9 cellular contexts compared by ENCODE assay signal in the genomic region with DNA sequence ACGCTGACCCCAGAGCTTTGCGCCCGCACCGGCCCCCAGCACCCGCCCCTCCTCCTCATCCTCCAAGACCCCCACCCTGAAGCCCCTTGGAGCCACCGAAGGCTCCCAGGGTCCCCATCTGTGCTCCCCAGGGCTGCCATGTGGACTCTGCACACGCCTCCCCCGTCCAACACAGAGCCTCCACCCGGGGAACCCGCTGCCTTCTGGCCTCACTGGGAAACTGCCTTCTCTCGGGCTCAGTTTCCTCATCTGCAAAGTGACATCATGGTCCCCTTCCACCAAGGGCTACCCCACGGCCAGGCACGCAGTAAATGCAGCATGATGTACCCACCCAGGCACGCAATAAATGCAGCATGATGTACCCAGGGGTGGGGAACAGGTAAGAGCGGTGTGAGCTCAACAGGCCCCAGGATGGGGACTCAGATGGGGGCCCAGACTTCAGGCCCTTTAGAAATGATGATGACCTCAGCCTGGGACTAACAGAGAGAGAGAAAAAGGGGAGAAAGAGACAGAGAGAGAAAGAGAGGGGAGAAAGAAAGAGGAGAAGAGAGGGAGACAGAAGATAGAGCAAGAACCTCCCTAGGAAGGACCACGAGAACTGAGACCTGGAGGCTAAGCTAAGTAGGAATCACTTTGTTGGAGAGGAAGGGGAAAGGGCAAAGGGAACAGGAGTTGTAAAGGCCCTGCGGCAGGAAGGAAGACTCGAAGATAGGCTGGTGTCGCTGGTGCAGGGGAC. TPM values are rescaled to one million over a fixed set of nuclear protein-coding genes. Genes with fewer than 3 reads are reported as not detected.
DNase-seq lines count a peak whose midpoint lies in the region; ATAC-seq, FAIRE-seq and TF ChIP-seq lines count a peak whose summit lies in the region.
"Had no signal": no experiment of that assay in that cellular context is flagged by ENCODE, and none has a peak within 500 bp of the region (broad histone marks: within the 10 kb centered on the region; RNA-seq: fewer than 3 reads in every experiment).

No MANE protein-coding gene starts in this region.

- no peak for TF ChIP-seq POLR2A in K562 (conservative IDR thresholded peaks at IDR 0.05)

- peak overlapping the region; percentile 23; the same call in 1 of the 2 replicates for H2AFZ ChIP-seq in K562 (ENCODE audit: low read depth, low read length)

- peaks cover 21% of the 10 kb centered on the region for H3K4me1 Mint-ChIP-seq in activated naive CD4-positive, alpha-beta T cell treated with anti-CD3 and anti-CD28 coated beads, Interleukin-2, amount 50 U/mL, for 24 hours

- H3K36me3 ChIP-seq in K562 (ENCODE audit: control insufficient read depth, insufficient read depth, low read length), result no peaks in the 10 kb centered on the region
- no peaks in the 10 kb centered on the region for H3K36me3 ChIP-seq in mucosa of rectum (ENCODE audit: control insufficient read depth in 2 of 2, insufficient read depth in 2 of 2, low read length in 2 of 2)
- H3K36me3 ChIP-seq in tibial artery, result no peaks in the 10 kb centered on the region

- peaks cover 38% of the 10 kb centered on the region for H3K79me2 ChIP-seq in K562 (ENCODE audit: control insufficient read depth, insufficient read depth, low read length)

- no TSS peak for BruUV-seq in K562 (replicated peaks; lab: Mats Ljungman, UMichigan)

- in situ Hi-C loops in K562 (cut with MboI), result no loop called here

- TF ChIP-seq EP300 in K562 (IDR thresholded peaks at IDR 0.05; ENCODE audit: low read length), result no peak

- H3K9me3 ChIP-seq in K562 (replicated peaks; ENCODE audit: control insufficient read depth, insufficient read depth, low read depth, low read length), result no peaks in the 10 kb centered on the region
- no peaks in the 10 kb centered on the region for H3K9me3 ChIP-seq in mucosa of rectum (ENCODE audit: control insufficient read depth in 2 of 2, low read length in 2 of 2)
- no peaks in the 10 kb centered on the region for H3K9me3 ChIP-seq in tibial artery

- H3K4me3 Mint-ChIP-seq in activated naive CD4-positive, alpha-beta T cell treated with anti-CD3 and anti-CD28 coated beads, Interleukin-2, amount 50 U/mL, for 24 hours, result no peak overlapping the region
- H3K4me3 Mint-ChIP-seq: nephron progenitor cell had no signal

- CTCF ChIA-PET in K562 (lab: Yijun Ruan, JAX; ENCODE audit: low intra/inter-chr PET ratio), result no interaction called here

- ATAC-seq in K562, result peak; percentile 11
- ATAC-seq in HG02973 (IDR thresholded peaks at IDR 0.05; ENCODE audit: unreplicated experiment), result no peak
- no peak for ATAC-seq in activated CD4-positive, CD25-positive, alpha-beta regulatory T cell treated with anti-CD3 and anti-CD28 coated beads, Interleukin-2, amount 50 U/mL, for 24 hours

- peak overlapping the region; percentile 95 for H3K4me2 ChIP-seq in K562 (ENCODE audit: insufficient read depth, low read length)

- intact Hi-C loops in K562 (cut with micrococcal nuclease) (loop anchor here (5.0 kb wide), 1 partner anchor 45 kb away; no protein-coding TSS in a partner anchor), tibial artery (cut with DNase I; ENCODE audit: low total_unique reads) (no loop called here)

- H3K4me3 ChIP-seq in K562 (peak overlapping the region; percentile 59; the same call in 1 of the 2 replicates), mucosa of rectum (ENCODE audit: low read length in 2 of 2) (peak overlapping the region in 1 of 2 donors; percentile 26), tibial artery (no peak overlapping the region)

- H3K27ac ChIP-seq in K562 (ENCODE audit: extremely low read depth, low read depth, low read length), result peak overlapping the region; percentile 96
- peak overlapping the region; percentile 97 to 99 for H3K27ac ChIP-seq in mucosa of rectum (ENCODE audit: low read depth in 2 of 2, low read length in 2 of 2)
- H3K27ac ChIP-seq in tibial artery, result peak overlapping the region; percentile 87 to 92

- H3K9ac ChIP-seq in K562 (ENCODE audit: insufficient read depth in 1 of 2, low read depth in 2 of 2, low read length in 2 of 2), result peak overlapping the region; percentile 81 to 89
- peak overlapping the region; percentile 63 to 87 for H3K9ac ChIP-seq in mucosa of rectum (ENCODE audit: low read depth in 1 of 2, low read length in 2 of 2)

- 5% methylated on average over 15 of the region's 19 CpGs for WGBS in K562 (ENCODE audit: insufficient coverage, low coverage, missing lambda C conversion rate)

- POLR2A ChIA-PET in K562 (lab: Yijun Ruan, JAX), result interaction anchor here (0.6 to 1.6 kb wide), 3 partner anchors 8 to 276 kb away, joined by 3 to 5 read pairs (median 5); no protein-coding TSS in a partner anchor

- DNase-seq in activated naive CD4-positive, alpha-beta T cell treated with anti-CD3 and anti-CD28 coated beads, Interleukin-2, amount 50 U/mL, for 16 hours, result no peak
- DNase-seq in K562 (ENCODE audit: extremely low read depth in 1 of 4, low spot score in 3 of 4) (peak in 2 of 4 experiments; percentile 60), tibial artery (no peak), SIG-M5 treated with dmso at 0.1 percent for 504 hours (lab: John Stamatoyannopoulos, UW; ENCODE audit: unreplicated experiment) (no peak)
- DNase-seq: nephron progenitor cell had no signal

- H3K4me1 ChIP-seq in K562 (replicated peaks in 1 of 2; ENCODE audit: control insufficient read depth in 2 of 2, insufficient read depth in 2 of 2, low read length in 2 of 2) (peaks cover 37 to 84% of the 10 kb centered on the region in 2 experiments), mucosa of rectum (ENCODE audit: control insufficient read depth in 2 of 2, insufficient read depth in 2 of 2, low read length in 2 of 2) (peaks cover 60 to 72% of the 10 kb centered on the region in 2 donors), tibial artery (peaks cover 0 to 74% (median 65%) of the 10 kb centered on the region in 4 donors)

- H3K9me3 Mint-ChIP-seq in activated naive CD4-positive, alpha-beta T cell treated with anti-CD3 and anti-CD28 coated beads, Interleukin-2, amount 50 U/mL, for 24 hours, result no peaks in the 10 kb centered on the region
- H3K9me3 Mint-ChIP-seq: nephron progenitor cell had no signal

- TF ChIP-seq CTCF in K562 (IDR thresholded peaks at IDR 0.05 in 2 of 3, conservative IDR thresholded peaks at IDR 0.05 in 1 of 3; ENCODE audit: insufficient read depth in 2 of 3, low read depth in 1 of 3, low read length in 3 of 3), result no peak
- TF ChIP-seq CTCF in tibial artery (IDR thresholded peaks at IDR 0.05), result no peak

- no peak for TF ChIP-seq RAD21 in K562 (CRISPR knock-in tag; conservative IDR thresholded peaks at IDR 0.05 in 1 of 2, IDR thresholded peaks at IDR 0.05 in 1 of 2)

- FAIRE-seq in K562 (lab: Jason Lieb, UNC), result peak; percentile 75

- peak overlapping the region; percentile 85 for H3K27ac Mint-ChIP-seq in activated naive CD4-positive, alpha-beta T cell treated with anti-CD3 and anti-CD28 coated beads, Interleukin-2, amount 50 U/mL, for 24 hours
- H3K27ac Mint-ChIP-seq: nephron progenitor cell had no signal

- H3K27me3 Mint-ChIP-seq in activated naive CD4-positive, alpha-beta T cell treated with anti-CD3 and anti-CD28 coated beads, Interleukin-2, amount 50 U/mL, for 24 hours, result no peaks in the 10 kb centered on the region

- no peaks in the 10 kb centered on the region for H3K36me3 Mint-ChIP-seq in activated naive CD4-positive, alpha-beta T cell treated with anti-CD3 and anti-CD28 coated beads, Interleukin-2, amount 50 U/mL, for 24 hours

- H3K27me3 ChIP-seq in K562 (ENCODE audit: control insufficient read depth in 2 of 2, insufficient read depth in 2 of 2, low read length in 2 of 2) (no peaks in the 10 kb centered on the region), mucosa of rectum (ENCODE audit: control insufficient read depth in 2 of 2, insufficient read depth in 2 of 2, low read length in 2 of 2) (no peaks in the 10 kb centered on the region), tibial artery (no peaks in the 10 kb centered on the region)

- H4K20me1 ChIP-seq in K562 (replicated peaks; ENCODE audit: control insufficient read depth, insufficient read depth, low read length), result no peaks in the 10 kb centered on the region; the same call in 1 of the 2 replicates

- no peaks in the 10 kb centered on the region for H3K9me1 ChIP-seq in K562 (ENCODE audit: control insufficient read depth, insufficient read depth, low read length)

RNA-seq across cellular contexts. Expression of a gene that starts 2.5 kb away (rescaled TPM):
- total RNA-seq in K562 (2011; cell fraction: chromatin; rRNA removed; ENCODE audit: low replicate concordance), result 266 and 844 TPM in 2 replicates
- 502 and 577 TPM in 2 replicates for total RNA-seq in K562 (2011; cell fraction: nucleolus; rRNA removed)
- 359 and 406 TPM in 2 replicates for total RNA-seq in K562 (2011; cell fraction: nucleoplasm; rRNA removed)
- total RNA-seq in K562 (2014; rRNA removed) (59.0 and 71.5 TPM in 2 replicates), K562 (2014; rRNA removed; fragmentation: Illumina TruSeq; extraction: Trizol) (6.9 and 9.5 TPM in 2 replicates), K562 (2015; rRNA removed; fragmentation: Illumina TruSeq; extraction: Trizol) (26.9 and 32.7 TPM in 2 replicates), K562 (2021) (102 and 103 TPM in 2 replicates)
- polyA plus RNA-seq in K562 (2011; rRNA removed) (17.0 and 42.5 TPM in 2 replicates), K562 (2014; fragmentation: Illumina TruSeq; extraction: Trizol) (13.2 and 29.8 TPM in 2 replicates), K562 (2014; fragmentation: Nextera tagmentation; extraction: Ambion mirVana) (1 to 10 TPM; 1.8 to 2.2 TPM), K562 (2014; rRNA removed) (91.2 and 99.3 TPM in 2 replicates)
- polyA plus RNA-seq in K562 (2011; cell fraction: cytosol; rRNA removed), result 14.6 and 28.0 TPM in 2 replicates
- 444 and 528 TPM in 2 replicates for polyA plus RNA-seq in K562 (2011; cell fraction: nucleus; rRNA removed)
- polyA plus RNA-seq in K562 (2012), result 61.2 and 74.6 TPM in 2 replicates
- 53.2 and 57.7 TPM in 2 replicates for polyA minus RNA-seq in K562 (2011; rRNA and poly(A)+ RNA removed)
- polyA minus RNA-seq in K562 (2011; cell fraction: cytosol; rRNA and poly(A)+ RNA removed), result 17.9 and 22.2 TPM in 2 replicates
- 91.7 and 109 TPM in 2 replicates for polyA minus RNA-seq in K562 (2011; cell fraction: nucleus; rRNA and poly(A)+ RNA removed)

RNA-seq across cellular contexts. Expression of a gene that starts 42.4 kb away (rescaled TPM):
- total RNA-seq in K562 (2011; cell fraction: chromatin; rRNA removed; ENCODE audit: low replicate concordance), result 67.2 and 276 TPM in 2 replicates
- total RNA-seq in K562 (2011; cell fraction: nucleolus; rRNA removed), result 199 and 200 TPM in 2 replicates
- 92.5 and 92.7 TPM in 2 replicates for total RNA-seq in K562 (2011; cell fraction: nucleoplasm; rRNA removed)
- 34.9 and 39.7 TPM in 2 replicates for total RNA-seq in K562 (2014; rRNA removed)
- 4.1 and 6.8 TPM in 2 replicates for total RNA-seq in K562 (2014; rRNA removed; fragmentation: Illumina TruSeq; extraction: Trizol)
- 19.2 and 20.1 TPM in 2 replicates for total RNA-seq in K562 (2015; rRNA removed; fragmentation: Illumina TruSeq; extraction: Trizol)
- total RNA-seq in K562 (2021), result 105 and 119 TPM in 2 replicates
- 12.0 and 28.0 TPM in 2 replicates for polyA plus RNA-seq in K562 (2011; rRNA removed)
- 17.5 and 46.7 TPM in 2 replicates for polyA plus RNA-seq in K562 (2011; cell fraction: cytosol; rRNA removed)
- polyA plus RNA-seq in K562 (2011; cell fraction: nucleus; rRNA removed), result 146 and 297 TPM in 2 replicates
- polyA plus RNA-seq in K562 (2012), result 62.7 and 64.6 TPM in 2 replicates
- polyA plus RNA-seq in K562 (2014; fragmentation: Illumina TruSeq; extraction: Trizol), result 18.5 and 66.3 TPM in 2 replicates
- 1 to 10 TPM in 1 of 2 experiments, under 1 TPM in 1; 0.34 to 1.7 TPM for polyA plus RNA-seq in K562 (2014; fragmentation: Nextera tagmentation; extraction: Ambion mirVana)
- 46.7 and 55.1 TPM in 2 replicates for polyA plus RNA-seq in K562 (2014; rRNA removed)
- 9.8 and 11.1 TPM in 2 replicates for polyA minus RNA-seq in K562 (2011; rRNA and poly(A)+ RNA removed)
- polyA minus RNA-seq in K562 (2011; cell fraction: cytosol; rRNA and poly(A)+ RNA removed), result 38.7 and 69.3 TPM in 2 replicates
- 52.6 and 57.9 TPM in 2 replicates for polyA minus RNA-seq in K562 (2011; cell fraction: nucleus; rRNA and poly(A)+ RNA removed)
